21 cellular contexts compared by ENCODE assay signal in the genomic region with DNA sequence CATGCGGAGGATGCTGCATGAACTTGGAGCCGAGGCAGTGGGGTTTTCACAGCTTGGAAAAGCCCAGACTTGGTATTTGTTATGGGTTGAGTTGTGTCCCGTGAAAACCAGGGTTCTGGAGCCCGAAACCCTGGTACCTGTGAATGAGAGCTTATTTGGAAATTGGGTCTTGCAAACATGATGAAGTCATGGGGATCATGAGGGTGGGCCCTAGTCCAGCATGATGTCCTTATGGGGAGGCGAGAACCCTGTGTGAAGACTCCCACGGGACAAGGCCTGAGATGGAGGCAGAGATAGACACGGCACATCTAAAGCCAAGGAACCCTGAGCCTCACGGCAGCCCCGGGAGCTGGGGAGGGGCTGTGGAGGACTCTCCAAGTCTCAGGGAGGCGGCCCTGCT.
DNase-seq lines count a peak whose midpoint lies in the region; ATAC-seq, FAIRE-seq and TF ChIP-seq lines count a peak whose summit lies in the region.
"Had no signal": no experiment of that assay in that cellular context is flagged by ENCODE, and none has a peak within 500 bp of the region (broad histone marks: within the 10 kb centered on the region; RNA-seq: fewer than 3 reads in every experiment).

No MANE protein-coding gene starts in this region.

- no peaks in the 10 kb centered on the region for H4K20me1 ChIP-seq in H9 (ENCODE audit: control insufficient read depth, insufficient read depth, insufficient read length)
- H4K20me1 ChIP-seq: BLaER1 treated with 17β-estradiol and CSF1 and Interleukin-3, amounts not matched to agents 10 nM and 100 nM had no signal

- no peak overlapping the region for H2BK12ac ChIP-seq in H9 (ENCODE audit: insufficient read length, low read depth, low read length)

- no peak overlapping the region for H4K8ac ChIP-seq in H9 (replicated peaks; ENCODE audit: insufficient read length, low read depth, low read length)

- H3K4me1 ChIP-seq in H9 (ENCODE audit: insufficient read depth, low read length), result no peaks in the 10 kb centered on the region
- H3K4me1 ChIP-seq: A549; BLaER1 treated with 17β-estradiol and CSF1 and Interleukin-3, amounts not matched to agents 10 nM and 100 nM had no signal

- no peak overlapping the region for H3K27ac ChIP-seq in H9 (ENCODE audit: insufficient read length, low read depth, low read length)
- H3K27ac ChIP-seq: 22Rv1; A549; BLaER1 treated with 17β-estradiol and CSF1 and Interleukin-3, amounts not matched to agents 10 nM and 100 nM; C4-2B had no signal

- H3K23ac ChIP-seq in H9 (ENCODE audit: insufficient read length, low read depth, low read length), result no peak overlapping the region

- no peak overlapping the region for H4K5ac ChIP-seq in H9 (ENCODE audit: insufficient read length, low read depth, low read length)

- no peak for ATAC-seq in GM18511 (IDR thresholded peaks at IDR 0.05; ENCODE audit: unreplicated experiment)
- ATAC-seq: A549; CD8-positive, alpha-beta T cell had no signal

- H2AK5ac ChIP-seq in H9 (ENCODE audit: insufficient read length, low read length), result no peak overlapping the region

- no peak overlapping the region for H2BK20ac ChIP-seq in H9 (ENCODE audit: low read depth, low read length, poor library complexity, severe bottlenecking)

- H3K4me2 ChIP-seq in H9 (ENCODE audit: insufficient read depth, insufficient read length, low read length), result no peak overlapping the region
- H3K4me2 ChIP-seq: A549; BLaER1 treated with 17β-estradiol and CSF1 and Interleukin-3, amounts not matched to agents 10 nM and 100 nM had no signal

- H3K56ac ChIP-seq in H9 (ENCODE audit: insufficient read length, low read depth, low read length), result no peak overlapping the region

- H3K4me3 Mint-ChIP-seq in H9 (no peak overlapping the region), nephron progenitor cell (no peak overlapping the region), immature natural killer cell (no peak overlapping the region)
- H3K4me3 Mint-ChIP-seq: B cell; CD4-positive, alpha-beta T cell; CD8-positive, alpha-beta T cell had no signal

- H3K79me2 ChIP-seq in H9 (ENCODE audit: insufficient read depth, low read length), result no peaks in the 10 kb centered on the region

- no peaks in the 10 kb centered on the region for H3K36me3 ChIP-seq in bronchial epithelial cell (ENCODE audit: control insufficient read depth, insufficient read depth, low read length)
- H3K36me3 ChIP-seq: BLaER1 treated with 17β-estradiol and CSF1 and Interleukin-3, amounts not matched to agents 10 nM and 100 nM had no signal

- no peak overlapping the region for H3T11ph ChIP-seq in H9 (ENCODE audit: low read length)

- no peaks in the 10 kb centered on the region for H3K79me1 ChIP-seq in H9 (ENCODE audit: insufficient read depth, low read depth, low read length, poor library complexity, severe bottlenecking)

- H3K27ac Mint-ChIP-seq in H9 (no peak overlapping the region), nephron progenitor cell (peak overlapping the region; percentile 74), immature natural killer cell (no peak overlapping the region)
- H3K27ac Mint-ChIP-seq: B cell; CD4-positive, alpha-beta T cell; CD8-positive, alpha-beta T cell had no signal

- no peaks in the 10 kb centered on the region for H3K9me3 ChIP-seq in H9 (ENCODE audit: control insufficient read depth, low read depth, low read length)
- H3K9me3 ChIP-seq: A549, Caco-2 had no signal

- no peak overlapping the region for H2BK120ac ChIP-seq in H9 (ENCODE audit: low read depth, low read length, poor library complexity, severe bottlenecking)

- peak; percentile 47 for FAIRE-seq in bronchial epithelial cell (lab: Jason Lieb, UNC)
- FAIRE-seq: A549, D721Med, G401.6, GM12891 had no signal

- no peak overlapping the region for H2AFZ ChIP-seq in H9 (ENCODE audit: low read length)

- H3K27me3 Mint-ChIP-seq in H9 (ENCODE audit: low read depth) (no peaks in the 10 kb centered on the region; the same call in 1 of the 2 replicates), nephron progenitor cell (ENCODE audit: low read depth, poor library complexity) (peaks cover 14% of the 10 kb centered on the region), immature natural killer cell (ENCODE audit: low read depth in 3 of 3) (peaks cover 6 to 9% (median 9%) of the 10 kb centered on the region in 3 donors)

- no peak overlapping the region for H2BK5ac ChIP-seq in H9 (ENCODE audit: insufficient read length, low read length)

- H3K9me3 Mint-ChIP-seq in H9 (no peaks in the 10 kb centered on the region; a peak in 1 of 5 replicates), nephron progenitor cell (no peaks in the 10 kb centered on the region), immature natural killer cell (peaks cover 0 to 2% (median 0%) of the 10 kb centered on the region in 6 donors)
- H3K9me3 Mint-ChIP-seq: CD4-positive, alpha-beta T cell; CD8-positive, alpha-beta T cell had no signal

- H3K14ac ChIP-seq in H9 (ENCODE audit: insufficient read depth, low read length), result peak overlapping the region; percentile 53; the same call in 1 of the 2 replicates

- no peak overlapping the region for H3K4me3 ChIP-seq in bronchial epithelial cell (ENCODE audit: low read depth, low read length)
- H3K4me3 ChIP-seq: A549; BLaER1 treated with 17β-estradiol and CSF1 and Interleukin-3, amounts not matched to agents 10 nM and 100 nM had no signal

- no peak for TF ChIP-seq CTCF in H9 (conservative IDR thresholded peaks at IDR 0.05)
- TF ChIP-seq CTCF in bronchial epithelial cell (IDR thresholded peaks at IDR 0.05; ENCODE audit: insufficient read depth, low read length, severe bottlenecking), result no peak
- TF ChIP-seq CTCF in nephron progenitor cell (IDR thresholded peaks at IDR 0.05), result no peak

- H3K18ac ChIP-seq in H9 (ENCODE audit: insufficient read length, low read depth, low read length), result no peak overlapping the region

- H3K36me3 Mint-ChIP-seq in H9 (ENCODE audit: insufficient read depth in 1 of 3, low read depth in 3 of 3) (no peaks in the 10 kb centered on the region), nephron progenitor cell (ENCODE audit: low read depth) (no peaks in the 10 kb centered on the region), immature natural killer cell (peaks cover 0 to 3% (median 0%) of the 10 kb centered on the region in 3 donors)
- H3K36me3 Mint-ChIP-seq: CD8-positive, alpha-beta T cell had no signal

- no peaks in the 10 kb centered on the region for H3K27me3 ChIP-seq in H9 (ENCODE audit: insufficient read depth, low read length)
- peaks cover 3% of the 10 kb centered on the region for H3K27me3 ChIP-seq in bronchial epithelial cell (ENCODE audit: control insufficient read depth, insufficient read depth, low read length)
- H3K27me3 ChIP-seq: BLaER1 treated with 17β-estradiol and CSF1 and Interleukin-3, amounts not matched to agents 10 nM and 100 nM had no signal

- DNase-seq in H9 (no peak), bronchial epithelial cell (ENCODE audit: low read depth) (no peak), nephron progenitor cell (no peak), immature natural killer cell (no peak), putamen (ENCODE audit: low spot score) (no peak)
- DNase-seq: AML-193; Caco-2; Calu3; CD4-positive, alpha-beta T cell; CD8-positive, alpha-beta T cell; DMS79 treated with DMSO at 0.1 percent for 48 hours; GF-D8 had no signal

- H3K9ac ChIP-seq in H9 (ENCODE audit: extremely low read depth, insufficient read length, low read length), result no peak overlapping the region
- H3K9ac ChIP-seq: BLaER1 treated with 17β-estradiol and CSF1 and Interleukin-3, amounts not matched to agents 10 nM and 100 nM had no signal

- H2BK15ac ChIP-seq in H9 (ENCODE audit: low read depth, low read length), result no peak overlapping the region

- H3K4me1 Mint-ChIP-seq in H9 (peaks cover 15 to 18% of the 10 kb centered on the region in 2 experiments), nephron progenitor cell (peaks cover 26% of the 10 kb centered on the region), immature natural killer cell (no peaks in the 10 kb centered on the region)
- H3K4me1 Mint-ChIP-seq: B cell had no signal

- no CpG with 5 or more reads among the region's 10 CpGs for WGBS in H9 (ENCODE audit: extremely low coverage, insufficient read length, low lambda C conversion rate)

- H3K23me2 ChIP-seq in H9 (ENCODE audit: insufficient read length, low read depth, low read length, poor library complexity, severe bottlenecking), result no peaks in the 10 kb centered on the region

- H4K91ac ChIP-seq in H9 (ENCODE audit: insufficient read length, low read depth, low read length), result no peak overlapping the region

- H3K4ac ChIP-seq in H9 (ENCODE audit: low read depth, low read length), result no peak overlapping the region
